8 cellular contexts compared by ENCODE assay signal in genomic region chr11:16881074-16881709, GRCh38.
DNase-seq lines count a peak whose midpoint lies in the region; ATAC-seq and TF ChIP-seq lines count a peak whose summit lies in the region.

No MANE protein-coding gene starts in this region.

- no peak overlapping the region for H3K4me3 ChIP-seq in HEK293 (ENCODE audit: low read depth, low read length)
- H3K4me3 ChIP-seq in CD8-positive, alpha-beta T cell (ENCODE audit: low read depth, low read length), result no peak overlapping the region

- H3K36me3 Mint-ChIP-seq in CD8-positive, alpha-beta T cell, result no peaks in the 10 kb centered on the region

- no peak overlapping the region for H3K27ac Mint-ChIP-seq in CD8-positive, alpha-beta T cell

- no peak for ATAC-seq in CD8-positive, alpha-beta T cell

- intact Hi-C loops in CD8-positive, alpha-beta T cell (cut with DNase I, micrococcal nuclease), result no loop called here

- DNase-seq in ACHN (peak; percentile 61), iPS-NIHi11 (ENCODE audit: low spot score) (peak; percentile 51), ureter (ENCODE audit: low spot score) (peak; percentile 73)
- DNase-seq in stimulated activated naive CD4-positive, alpha-beta T cell (lab: John Stamatoyannopoulos, UW), result no peak
- DNase-seq in activated T-cell treated with anti-CD3 and anti-CD28 coated beads, Interleukin-2, amount 50 U/mL, for 48 hours, result no peak
- no peak for DNase-seq in CD8-positive, alpha-beta T cell

- CTCF ChIA-PET in HEK293 (lab: Yijun Ruan, JAX), result interaction anchor here (0.6 to 5.4 kb wide), 5 partner anchors 7 to 60 kb away, joined by 3 to 23 read pairs (median 3); no protein-coding TSS in a partner anchor
- CTCF ChIA-PET in CD8-positive, alpha-beta T cell (lab: Charles Lee), result no interaction called here

- no peak overlapping the region for H3K4me3 Mint-ChIP-seq in CD8-positive, alpha-beta T cell

- H3K27me3 Mint-ChIP-seq in CD8-positive, alpha-beta T cell (ENCODE audit: low read depth), result peaks cover 13% of the 10 kb centered on the region

- H3K4me1 ChIP-seq in HEK293 (ENCODE audit: control insufficient read depth, insufficient read depth, low read length), result peaks cover 8% of the 10 kb centered on the region
- H3K4me1 ChIP-seq in CD8-positive, alpha-beta T cell (ENCODE audit: insufficient read depth, low read length), result no peaks in the 10 kb centered on the region

- no peak for TF ChIP-seq CTCF in HEK293 (tag by site-specific recombination; IDR thresholded peaks at IDR 0.05)
- peak; percentile 23; the same call in 1 of the 2 replicates for TF ChIP-seq CTCF in VCaP (conservative IDR thresholded peaks at IDR 0.05)
- no peak for TF ChIP-seq CTCF in CD8-positive, alpha-beta T cell (IDR thresholded peaks at IDR 0.05)

- H3K9me3 Mint-ChIP-seq in CD8-positive, alpha-beta T cell, result no peaks in the 10 kb centered on the region

- no peaks in the 10 kb centered on the region for H3K36me3 ChIP-seq in HEK293 (ENCODE audit: control insufficient read depth in 2 of 2, insufficient read depth in 1 of 2, low read length in 2 of 2)
- no peaks in the 10 kb centered on the region for H3K36me3 ChIP-seq in CD8-positive, alpha-beta T cell (ENCODE audit: insufficient read depth, low read length)

- in situ Hi-C loops in ACHN (cut with HindIII; ENCODE audit: low pct_ligation_motif_present, low pct_unique_long_range_greater_than_20kb, low sequenced_read_pairs), result no loop called here

- H3K4me1 Mint-ChIP-seq in CD8-positive, alpha-beta T cell (ENCODE audit: low read depth), result no peaks in the 10 kb centered on the region

- H3K27me3 ChIP-seq in CD8-positive, alpha-beta T cell (ENCODE audit: insufficient read depth, low read length), result no peaks in the 10 kb centered on the region

- POLR2A ChIA-PET in HEK293 (lab: Yijun Ruan, JAX), result no interaction called here
- POLR2A ChIA-PET in CD8-positive, alpha-beta T cell (lab: Charles Lee), result no interaction called here

- no peaks in the 10 kb centered on the region for H3K9me3 ChIP-seq in HEK293 (ENCODE audit: control insufficient read depth, insufficient read depth, low read depth, low read length)
- H3K9me3 ChIP-seq in CD8-positive, alpha-beta T cell (ENCODE audit: low read length), result no peaks in the 10 kb centered on the region

- H3K27ac ChIP-seq in HEK293 (ENCODE audit: extremely low read depth, low read depth, low read length) (no peak overlapping the region), VCaP (no peak overlapping the region)
- no peak overlapping the region for H3K27ac ChIP-seq in CD8-positive, alpha-beta T cell (ENCODE audit: low read depth, low read length)

TF ChIP-seq in HEK293, 187 proteins besides CTCF, POLR2A, EP300 and RAD21:
- no peak for TF ChIP-seq GLI2 (tag by site-specific recombination; IDR thresholded peaks at IDR 0.05; ENCODE audit: borderline replicate concordance, low read depth)
- peak; percentile 64 for TF ChIP-seq GLIS1 (tag by site-specific recombination; IDR thresholded peaks at IDR 0.05)
- TF ChIP-seq ZNF341 (tag by site-specific recombination; IDR thresholded peaks at IDR 0.05; ENCODE audit: low read depth), result 0 out of 2 replicates have a peak, but pooled peaks have one; percentile 14

Comparison
In these comparisons a context has a peak if more than half of its experiments do, and no peak if none do; other contexts are left out.
1. DNase-seq: peak in ACHN (single experiment), iPS-NIHi11 (single experiment) and ureter (single experiment); none in stimulated activated naive CD4-positive, alpha-beta T cell (0 of 6), activated T-cell treated with anti-CD3 and anti-CD28 coated beads, Interleukin-2, amount 50 U/mL, for 48 hours (0 of 2) and CD8-positive, alpha-beta T cell (0 of 7).